Comparison of ENCODE assay signal across 10 cellular contexts in the genomic region with DNA sequence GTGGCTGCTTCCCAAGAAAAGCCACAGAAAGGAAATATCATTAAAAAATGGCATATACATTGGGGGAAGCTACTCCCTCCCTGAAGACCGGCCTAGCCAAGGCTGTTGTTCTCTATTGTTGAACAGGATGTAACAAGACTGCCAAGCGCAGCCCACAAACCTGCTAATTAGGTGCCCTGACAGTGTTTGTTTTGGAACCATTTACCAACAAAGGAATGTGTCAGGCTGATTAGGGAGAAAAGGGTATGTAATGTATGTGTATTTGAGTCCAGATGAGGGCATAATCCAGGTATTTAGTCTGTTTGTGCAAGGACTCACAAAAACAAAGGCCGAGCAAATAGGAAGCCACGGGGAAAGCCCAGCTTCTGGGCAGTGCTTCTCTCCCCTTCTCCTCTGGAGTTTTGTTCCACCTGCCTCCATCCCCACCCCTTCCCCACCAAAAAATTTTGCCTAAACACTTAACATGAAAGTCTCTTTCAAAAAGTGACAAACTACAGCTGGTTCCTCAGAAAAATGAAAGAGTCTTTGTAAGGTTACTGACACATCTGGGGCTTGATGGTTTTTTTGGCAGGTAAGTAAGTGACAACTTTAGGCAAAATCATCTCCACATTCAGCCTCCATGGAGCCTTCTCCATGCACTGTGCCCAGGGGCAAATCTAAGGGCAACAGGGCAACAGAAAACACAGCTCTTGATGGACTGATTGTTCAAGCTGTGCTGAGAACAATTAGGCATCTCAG.
DNase-seq lines count a peak whose midpoint lies in the region; ATAC-seq, FAIRE-seq and TF ChIP-seq lines count a peak whose summit lies in the region.
"Had no signal": no experiment of that assay in that cellular context is flagged by ENCODE, and none has a peak within 500 bp of the region (broad histone marks: within the 10 kb centered on the region; RNA-seq: fewer than 3 reads in every experiment).

No MANE protein-coding gene starts in this region.

- no peak for FAIRE-seq in urothelium cell line (lab: Jason Lieb, UNC)

- H3K27me3 ChIP-seq in kidney epithelial cell (ENCODE audit: control insufficient read depth, insufficient read depth, low read length), result no peaks in the 10 kb centered on the region

- ATAC-seq in Right ventricle myocardium inferior, result peak; percentile 54
- ATAC-seq in activated CD8-positive, alpha-beta T cell treated with anti-CD3 and anti-CD28 coated beads for 36 hours, result peak; percentile 37
- no peak for ATAC-seq in GM19397 (IDR thresholded peaks at IDR 0.05; ENCODE audit: unreplicated experiment)
- no peak for ATAC-seq in naive thymus-derived CD8-positive, alpha-beta T cell

- H3K36me3 ChIP-seq in kidney epithelial cell (ENCODE audit: control insufficient read depth, insufficient read depth, low read length), result no peaks in the 10 kb centered on the region

- H3K36me3 Mint-ChIP-seq in activated CD8-positive, alpha-beta T cell treated with anti-CD3 and anti-CD28 coated beads for 36 hours (ENCODE audit: low read depth), result peaks cover 2% of the 10 kb centered on the region
- peaks cover 0 to 32% (median 5%) of the 10 kb centered on the region in 3 donors for H3K36me3 Mint-ChIP-seq in naive thymus-derived CD8-positive, alpha-beta T cell

- no peaks in the 10 kb centered on the region for H3K9me3 Mint-ChIP-seq in activated CD8-positive, alpha-beta T cell treated with anti-CD3 and anti-CD28 coated beads for 36 hours
- H3K9me3 Mint-ChIP-seq in naive thymus-derived CD8-positive, alpha-beta T cell, result no peaks in the 10 kb centered on the region

- POLR2A ChIA-PET in activated CD8-positive, alpha-beta T cell treated with anti-CD3 and anti-CD28 coated beads for 36 hours (lab: Charles Lee), result no interaction called here
- POLR2A ChIA-PET in naive thymus-derived CD8-positive, alpha-beta T cell (lab: Charles Lee), result no interaction called here

- H3K4me3 ChIP-seq in kidney epithelial cell (ENCODE audit: low read depth, low read length), result no peak overlapping the region

- H3K27ac ChIP-seq in caudate nucleus (ENCODE audit: low read depth, low read length), result no peak overlapping the region

- no peak for DNase-seq in Right ventricle myocardium inferior (ENCODE audit: missing footprints)
- DNase-seq in cardiac septum (ENCODE audit: low spot score), result no peak
- peak; percentile 14 for DNase-seq in activated CD8-positive, alpha-beta T cell treated with anti-CD3 and anti-CD28 coated beads for 36 hours
- peak; percentile 67 for DNase-seq in kidney epithelial cell (ENCODE audit: low read depth)
- DNase-seq in urothelium cell line (ENCODE audit: low spot score), result peak; percentile 23
- DNase-seq in caudate nucleus (lab: John Stamatoyannopoulos, UW), result no peak
- no peak for DNase-seq in naive thymus-derived CD8-positive, alpha-beta T cell
- DNase-seq: activated CD4-positive, alpha-beta T cell treated with anti-CD3 and anti-CD28 coated beads, Interleukin-2, amount 50 U/mL, for 48 hours had no signal

- H3K27me3 Mint-ChIP-seq in activated CD8-positive, alpha-beta T cell treated with anti-CD3 and anti-CD28 coated beads for 36 hours, result no peaks in the 10 kb centered on the region
- H3K27me3 Mint-ChIP-seq in naive thymus-derived CD8-positive, alpha-beta T cell, result no peaks in the 10 kb centered on the region
- H3K27me3 Mint-ChIP-seq: B cell had no signal

- H3K4me3 Mint-ChIP-seq in activated CD8-positive, alpha-beta T cell treated with anti-CD3 and anti-CD28 coated beads for 36 hours, result no peak overlapping the region
- no peak overlapping the region for H3K4me3 Mint-ChIP-seq in naive thymus-derived CD8-positive, alpha-beta T cell
- H3K4me3 Mint-ChIP-seq: B cell had no signal

- TF ChIP-seq CTCF in activated CD8-positive, alpha-beta T cell treated with anti-CD3 and anti-CD28 coated beads for 36 hours (IDR thresholded peaks at IDR 0.05), result no peak
- no peak for TF ChIP-seq CTCF in kidney epithelial cell (IDR thresholded peaks at IDR 0.05; ENCODE audit: insufficient read depth, low read length, poor library complexity, severe bottlenecking)

- intact Hi-C loops in Right ventricle myocardium inferior (cut with DNase I), result no loop called here
- intact Hi-C loops in cardiac septum (cut with DNase I), result no loop called here
- intact Hi-C loops in activated CD8-positive, alpha-beta T cell treated with anti-CD3 and anti-CD28 coated beads for 36 hours (cut with micrococcal nuclease), result no loop called here

- CTCF ChIA-PET in activated CD8-positive, alpha-beta T cell treated with anti-CD3 and anti-CD28 coated beads for 36 hours (lab: Charles Lee), result interaction anchor here (1.2 kb wide), 1 partner anchor 193 kb away, joined by 7 read pairs; no protein-coding TSS in a partner anchor

- H3K27ac Mint-ChIP-seq in activated CD8-positive, alpha-beta T cell treated with anti-CD3 and anti-CD28 coated beads for 36 hours, result peak overlapping the region; percentile 25
- H3K27ac Mint-ChIP-seq in naive thymus-derived CD8-positive, alpha-beta T cell, result no peak overlapping the region
- H3K27ac Mint-ChIP-seq: B cell had no signal

- peaks cover 7% of the 10 kb centered on the region for H3K4me1 Mint-ChIP-seq in activated CD8-positive, alpha-beta T cell treated with anti-CD3 and anti-CD28 coated beads for 36 hours (ENCODE audit: low read depth)
- H3K4me1 Mint-ChIP-seq in naive thymus-derived CD8-positive, alpha-beta T cell, result peaks cover 0 to 14% (median 1%) of the 10 kb centered on the region in 4 donors

Comparison
In these comparisons a context has a peak if more than half of its experiments do, and no peak if none do; other contexts are left out.
1. ATAC-seq: peak in Right ventricle myocardium inferior (single experiment) and activated CD8-positive, alpha-beta T cell treated with anti-CD3 and anti-CD28 coated beads for 36 hours (single experiment); none in GM19397 (single experiment) and naive thymus-derived CD8-positive, alpha-beta T cell (0 of 2).
2. DNase-seq: peak in activated CD8-positive, alpha-beta T cell treated with anti-CD3 and anti-CD28 coated beads for 36 hours (single experiment), kidney epithelial cell (single experiment) and urothelium cell line (single experiment); none in Right ventricle myocardium inferior (single experiment), cardiac septum (single experiment), caudate nucleus (0 of 61) and naive thymus-derived CD8-positive, alpha-beta T cell (0 of 10).